ENCODE assay signal across 14 cellular contexts in genomic region chr4:14152834-14153519, GRCh38.
DNase-seq lines count a peak whose midpoint lies in the region; ATAC-seq and TF ChIP-seq lines count a peak whose summit lies in the region.
"Had no signal": no experiment of that assay in that cellular context is flagged by ENCODE, and none has a peak within 500 bp of the region (broad histone marks: within the 10 kb centered on the region; RNA-seq: fewer than 3 reads in every experiment).

No MANE protein-coding gene starts in this region.

- H3K27me3 Mint-ChIP-seq in Caco-2 (ENCODE audit: insufficient read depth, unreplicated experiment): no peaks in the 10 kb centered on the region

- H3K4me1 Mint-ChIP-seq in Caco-2 (ENCODE audit: low read depth, unreplicated experiment): no peaks in the 10 kb centered on the region

- H3K36me3 ChIP-seq in Caco-2 (ENCODE audit: control insufficient read depth, insufficient read depth, low read length): no peaks in the 10 kb centered on the region
- H3K36me3 ChIP-seq: heart left ventricle, ovary had no signal

- H3K36me3 Mint-ChIP-seq in Caco-2 (ENCODE audit: insufficient read depth, unreplicated experiment): peaks cover 5% of the 10 kb centered on the region

- TF ChIP-seq CTCF in Caco-2 (IDR thresholded peaks at IDR 0.05; ENCODE audit: insufficient read depth in 1 of 2, low read depth in 1 of 2, low read length in 1 of 2, severe bottlenecking in 1 of 2, unreplicated experiment in 1 of 2): no peak

- CTCF ChIA-PET in Caco-2 (lab: Charles Lee): no interaction called here

- H3K27me3 ChIP-seq in Caco-2 (replicated peaks; ENCODE audit: control insufficient read depth, insufficient read depth, low read length): no peaks in the 10 kb centered on the region
- H3K27me3 ChIP-seq: ovary had no signal

- no peak overlapping the region for H3K27ac Mint-ChIP-seq in Caco-2 (ENCODE audit: unreplicated experiment)

- H3K4me3 ChIP-seq in Caco-2 (ENCODE audit: low read depth, low read length): no peak overlapping the region
- H3K4me3 ChIP-seq: GM23248, heart left ventricle, ovary had no signal

- intact Hi-C loops in Caco-2 (cut with micrococcal nuclease; ENCODE audit: unreplicated experiment): no loop called here

- H3K9me3 Mint-ChIP-seq in Caco-2 (ENCODE audit: unreplicated experiment): no peaks in the 10 kb centered on the region

- no TSS peak for BruUV-seq in Caco-2 (replicated peaks; lab: Mats Ljungman, UMichigan)

- DNase-seq in hepatic stellate cell (ENCODE audit: low spot score) (no peak), cerebellar cortex (ENCODE audit: low spot score) (no peak), T1000 (lab: John Stamatoyannopoulos, UW) (no peak), Caco-2 (no peak)
- DNase-seq: GM23248; heart left ventricle; NCI-H2081; ovary; stimulated activated CD4-positive, alpha-beta T cell treated with anti-CD3 and anti-CD28 coated beads, Interleukin-4, amount 100 ng/mL, for 4 hours; substantia nigra had no signal

- H3K4me1 ChIP-seq in Caco-2: no peaks in the 10 kb centered on the region

- H3K4me3 Mint-ChIP-seq in Caco-2 (ENCODE audit: unreplicated experiment): no peak overlapping the region

- ATAC-seq in GM18498 (IDR thresholded peaks at IDR 0.05; ENCODE audit: unreplicated experiment): peak; percentile 55
- ATAC-seq in GM19395 (IDR thresholded peaks at IDR 0.05; ENCODE audit: unreplicated experiment): peak; percentile 70
- peak; percentile 78 for ATAC-seq in HG02678 (IDR thresholded peaks at IDR 0.05; ENCODE audit: unreplicated experiment)
- peak; percentile 77 for ATAC-seq in HG03432 (IDR thresholded peaks at IDR 0.05; ENCODE audit: unreplicated experiment)
- ATAC-seq: heart left ventricle had no signal

- POLR2A ChIA-PET in Caco-2 (lab: Charles Lee): no interaction called here

- no peaks in the 10 kb centered on the region for H3K9me3 ChIP-seq in Caco-2
- H3K9me3 ChIP-seq: heart left ventricle, ovary had no signal
